14 cellular contexts compared by ENCODE assay signal in genomic region chr3:149368850-149369497, GRCh38. TPM values are rescaled to one million over a fixed set of nuclear protein-coding genes. Genes with fewer than 3 reads are reported as not detected.
DNase-seq lines count a peak whose midpoint lies in the region; ATAC-seq and TF ChIP-seq lines count a peak whose summit lies in the region.
"Had no signal": no experiment of that assay in that cellular context is flagged by ENCODE, and none has a peak within 500 bp of the region (broad histone marks: within the 10 kb centered on the region; RNA-seq: fewer than 3 reads in every experiment).

No MANE protein-coding gene starts in this region.

- DNase-seq in activated naive CD4-positive, alpha-beta T cell treated with anti-CD3 and anti-CD28 coated beads, Interleukin-2, amount 10 ng/mL, durations not matched to agents 7 days and 5 days: no peak
- DNase-seq in RWPE2 (ENCODE audit: low spot score) (no peak), left lung (no peak), hypothalamus (lab: John Stamatoyannopoulos, UW) (no peak), esophagus squamous epithelium (lab: John Stamatoyannopoulos, UW) (no peak), T1000 (lab: John Stamatoyannopoulos, UW) (no peak), upper lobe of right lung (no peak)
- DNase-seq: activated CD4-positive, CD25-positive, alpha-beta regulatory T cell treated with anti-CD3 and anti-CD28 coated beads, Interleukin-2, amount 50 U/mL, for 72 hours; GF-D8 had no signal

- TF ChIP-seq CTCF in RWPE2 (IDR thresholded peaks at IDR 0.05; ENCODE audit: poor library complexity, severe bottlenecking) (no peak), left lung (IDR thresholded peaks at IDR 0.05) (no peak), esophagus squamous epithelium (IDR thresholded peaks at IDR 0.05) (no peak), upper lobe of right lung (IDR thresholded peaks at IDR 0.05) (no peak)

- H3K4me1 ChIP-seq in RWPE2 (ENCODE audit: insufficient read depth, poor library complexity, severe bottlenecking) (peaks cover 68% of the 10 kb centered on the region), left lung (peaks cover 17 to 49% of the 10 kb centered on the region in 2 donors), esophagus squamous epithelium (peaks cover 26 to 97% (median 53%) of the 10 kb centered on the region in 3 donors), upper lobe of right lung (peaks cover 32% of the 10 kb centered on the region)

- H3K36me3 Mint-ChIP-seq in activated naive CD4-positive, alpha-beta T cell treated with anti-CD3 and anti-CD28 coated beads, Interleukin-2, amount 50 U/mL, for 24 hours: no peaks in the 10 kb centered on the region
- H3K36me3 Mint-ChIP-seq in activated naive CD4-positive, alpha-beta T cell treated with anti-CD3 and anti-CD28 coated beads, Interleukin-2, amount 10 ng/mL, durations not matched to agents 7 days and 5 days: no peaks in the 10 kb centered on the region

- H3K4me3 Mint-ChIP-seq in activated naive CD4-positive, alpha-beta T cell treated with anti-CD3 and anti-CD28 coated beads, Interleukin-2, amount 50 U/mL, for 24 hours: no peak overlapping the region
- no peak overlapping the region for H3K4me3 Mint-ChIP-seq in activated naive CD4-positive, alpha-beta T cell treated with anti-CD3 and anti-CD28 coated beads, Interleukin-2, amount 10 ng/mL, durations not matched to agents 7 days and 5 days

- H3K9me3 ChIP-seq in RWPE2 (ENCODE audit: severe bottlenecking) (no peaks in the 10 kb centered on the region), left lung (no peaks in the 10 kb centered on the region), esophagus squamous epithelium (no peaks in the 10 kb centered on the region), upper lobe of right lung (no peaks in the 10 kb centered on the region)

- H3K4me3 ChIP-seq in RWPE2 (ENCODE audit: severe bottlenecking): no peak overlapping the region
- no peak overlapping the region for H3K4me3 ChIP-seq in left lung
- H3K4me3 ChIP-seq in esophagus squamous epithelium: no peak overlapping the region
- H3K4me3 ChIP-seq in upper lobe of right lung: no peak overlapping the region
- H3K4me3 ChIP-seq: lung had no signal

- H3K27me3 Mint-ChIP-seq in activated naive CD4-positive, alpha-beta T cell treated with anti-CD3 and anti-CD28 coated beads, Interleukin-2, amount 50 U/mL, for 24 hours: peaks cover 5% of the 10 kb centered on the region
- no peaks in the 10 kb centered on the region for H3K27me3 Mint-ChIP-seq in activated naive CD4-positive, alpha-beta T cell treated with anti-CD3 and anti-CD28 coated beads, Interleukin-2, amount 10 ng/mL, durations not matched to agents 7 days and 5 days

- H3K9me3 Mint-ChIP-seq in activated naive CD4-positive, alpha-beta T cell treated with anti-CD3 and anti-CD28 coated beads, Interleukin-2, amount 50 U/mL, for 24 hours: no peaks in the 10 kb centered on the region
- H3K9me3 Mint-ChIP-seq in activated naive CD4-positive, alpha-beta T cell treated with anti-CD3 and anti-CD28 coated beads, Interleukin-2, amount 10 ng/mL, durations not matched to agents 7 days and 5 days: no peaks in the 10 kb centered on the region

- H3K27ac Mint-ChIP-seq in activated naive CD4-positive, alpha-beta T cell treated with anti-CD3 and anti-CD28 coated beads, Interleukin-2, amount 50 U/mL, for 24 hours: peak overlapping the region; percentile 68
- H3K27ac Mint-ChIP-seq in activated naive CD4-positive, alpha-beta T cell treated with anti-CD3 and anti-CD28 coated beads, Interleukin-2, amount 10 ng/mL, durations not matched to agents 7 days and 5 days: no peak overlapping the region

- ATAC-seq in RWPE2 (ENCODE audit: low read depth): no peak
- ATAC-seq in left lung: peak; percentile 6
- no peak for ATAC-seq in upper lobe of right lung
- ATAC-seq: right cardiac atrium, Right ventricle myocardium inferior had no signal

- CTCF ChIA-PET in activated naive CD4-positive, alpha-beta T cell treated with anti-CD3 and anti-CD28 coated beads, Interleukin-2, amount 10 ng/mL, durations not matched to agents 7 days and 5 days (lab: Charles Lee): no interaction called here

- WGBS in esophagus squamous epithelium, 2 donors: 64 to 71% methylated on average over 6 of the region's 6 CpGs

- TF ChIP-seq POLR2A in esophagus squamous epithelium (IDR thresholded peaks at IDR 0.05): no peak

- intact Hi-C loops in left lung (cut with DNase I) (no loop called here), esophagus squamous epithelium (cut with DNase I) (loop anchor here (10.0 kb wide), 1 partner anchor 116 kb away; no protein-coding TSS in a partner anchor), upper lobe of right lung (cut with DNase I) (no loop called here)

- no peaks in the 10 kb centered on the region for H3K27me3 ChIP-seq in RWPE2 (ENCODE audit: insufficient read depth, poor library complexity, severe bottlenecking)
- no peaks in the 10 kb centered on the region for H3K27me3 ChIP-seq in left lung
- H3K27me3 ChIP-seq in esophagus squamous epithelium: no peaks in the 10 kb centered on the region
- no peaks in the 10 kb centered on the region for H3K27me3 ChIP-seq in upper lobe of right lung

- peak overlapping the region; percentile 93 for H3K27ac ChIP-seq in RWPE2 (ENCODE audit: poor library complexity, severe bottlenecking)
- H3K27ac ChIP-seq in left lung: peak overlapping the region; percentile 14 to 37
- H3K27ac ChIP-seq in esophagus squamous epithelium: peak overlapping the region in 2 of 4 donors; percentile 91 to 96
- H3K27ac ChIP-seq in upper lobe of right lung: no peak overlapping the region

- no peaks in the 10 kb centered on the region for H3K4me1 Mint-ChIP-seq in activated naive CD4-positive, alpha-beta T cell treated with anti-CD3 and anti-CD28 coated beads, Interleukin-2, amount 50 U/mL, for 24 hours
- no peaks in the 10 kb centered on the region for H3K4me1 Mint-ChIP-seq in activated naive CD4-positive, alpha-beta T cell treated with anti-CD3 and anti-CD28 coated beads, Interleukin-2, amount 10 ng/mL, durations not matched to agents 7 days and 5 days

- peaks cover 50% of the 10 kb centered on the region for H3K36me3 ChIP-seq in RWPE2 (ENCODE audit: low read depth)
- H3K36me3 ChIP-seq in left lung: peaks cover 0 to 24% of the 10 kb centered on the region in 2 donors
- H3K36me3 ChIP-seq in esophagus squamous epithelium: peaks cover 0 to 24% (median 8%) of the 10 kb centered on the region in 3 donors
- H3K36me3 ChIP-seq in upper lobe of right lung: peaks cover 11% of the 10 kb centered on the region

RNA-seq across cellular contexts. Expression of gene TM4SF1, which starts 8.5 kb away (rescaled TPM):
- total RNA-seq in left lung: 100 to 1,000 TPM; 249 to 283 TPM
- 100 to 1,000 TPM; 153 to 290 (median 169) TPM for total RNA-seq in esophagus squamous epithelium
- 188 TPM for total RNA-seq in upper lobe of right lung

RNA-seq across cellular contexts. Expression of gene TM4SF18, which starts 35.5 kb away (rescaled TPM):
- total RNA-seq in left lung: 1 to 10 TPM; 8.5 to 8.8 TPM
- 1 to 10 TPM in 3 of 4 donors, under 1 TPM in 1; 0.95 to 5.7 (median 1.6) TPM for total RNA-seq in esophagus squamous epithelium
- 13.4 TPM for total RNA-seq in upper lobe of right lung
- total RNA-seq: fibroblast of lung had no signal
